Comparison of ENCODE assay signal across 17 cellular contexts in genomic region chr1:94462606-94463005, GRCh38.
"Had no signal": no experiment of that assay in that cellular context is flagged by ENCODE, and none has a peak within 500 bp of the region (broad histone marks: within the 10 kb centered on the region; RNA-seq: fewer than 3 reads in every experiment).

No MANE protein-coding gene starts in this region.

- H3K4me1 ChIP-seq: ascending aorta, breast epithelium, psoas muscle had no signal

- H3K4me3 ChIP-seq: ascending aorta, breast epithelium, gastrocnemius medialis, heart left ventricle, psoas muscle had no signal

- DNase-seq: activated B cell treated with CpG ODN at 0.5 μM for 24 hours; activated CD4-positive, alpha-beta T cell treated with anti-CD3 and anti-CD28 coated beads, Interleukin-2, amount 10 ng/mL, durations not matched to agents 7 days and 5 days; activated CD8-positive, alpha-beta memory T cell treated with anti-CD3 and anti-CD28 coated beads for 24 hours; effector memory CD8-positive, alpha-beta T cell; gastrocnemius medialis; heart left ventricle; immature natural killer cell; mammary epithelial cell; occipital lobe; psoas muscle; stimulated activated CD4-positive, alpha-beta T cell treated with anti-CD3 and anti-CD28 coated beads, Interleukin-2, amount 100 ng/mL, for 48 hours; stimulated activated naive B cell treated with anti-CD40 and anti-IgM and Interleukin-4, amounts not matched to agents 10 μg/mL and 1 μg/mL and 100 μg/mL, for 72 hours; trophoblast cell had no signal

- H3K27ac Mint-ChIP-seq: activated B cell treated with CpG ODN at 0.5 μM for 24 hours; activated CD4-positive, alpha-beta T cell treated with anti-CD3 and anti-CD28 coated beads, Interleukin-2, amount 10 ng/mL, durations not matched to agents 7 days and 5 days; effector memory CD8-positive, alpha-beta T cell; nephron; stimulated activated naive B cell treated with anti-CD40 and anti-IgM and Interleukin-4, amounts not matched to agents 10 μg/mL and 1 μg/mL and 100 μg/mL, for 72 hours; T-helper 1 cell treated with Interleukin-12 subunit alpha and Interleukin-12 subunit beta and Interleukin-4 antibody, amounts not matched to agents 30 μg/mL and 1 μg/mL, for 36 hours had no signal

- H3K27me3 Mint-ChIP-seq: activated B cell treated with CpG ODN at 0.5 μM for 24 hours; activated CD4-positive, alpha-beta T cell treated with anti-CD3 and anti-CD28 coated beads, Interleukin-2, amount 10 ng/mL, durations not matched to agents 7 days and 5 days; effector memory CD8-positive, alpha-beta T cell; stimulated activated naive B cell treated with anti-CD40 and anti-IgM and Interleukin-4, amounts not matched to agents 10 μg/mL and 1 μg/mL and 100 μg/mL, for 72 hours had no signal

- H3K4me3 Mint-ChIP-seq: activated B cell treated with CpG ODN at 0.5 μM for 24 hours; activated CD4-positive, alpha-beta T cell treated with anti-CD3 and anti-CD28 coated beads, Interleukin-2, amount 10 ng/mL, durations not matched to agents 7 days and 5 days; effector memory CD8-positive, alpha-beta T cell; immature natural killer cell; nephron; stimulated activated naive B cell treated with anti-CD40 and anti-IgM and Interleukin-4, amounts not matched to agents 10 μg/mL and 1 μg/mL and 100 μg/mL, for 72 hours; T-helper 1 cell treated with Interleukin-12 subunit alpha and Interleukin-12 subunit beta and Interleukin-4 antibody, amounts not matched to agents 30 μg/mL and 1 μg/mL, for 36 hours had no signal

- H3K4me1 Mint-ChIP-seq: activated B cell treated with CpG ODN at 0.5 μM for 24 hours; activated CD4-positive, alpha-beta T cell treated with anti-CD3 and anti-CD28 coated beads, Interleukin-2, amount 10 ng/mL, durations not matched to agents 7 days and 5 days; nephron had no signal

- H3K36me3 ChIP-seq: breast epithelium had no signal

- H3K27ac ChIP-seq: ascending aorta, breast epithelium, gastrocnemius medialis, psoas muscle had no signal

- H3K9me3 Mint-ChIP-seq: activated B cell treated with CpG ODN at 0.5 μM for 24 hours; activated CD4-positive, alpha-beta T cell treated with anti-CD3 and anti-CD28 coated beads, Interleukin-2, amount 10 ng/mL, durations not matched to agents 7 days and 5 days; effector memory CD8-positive, alpha-beta T cell; immature natural killer cell; stimulated activated naive B cell treated with anti-CD40 and anti-IgM and Interleukin-4, amounts not matched to agents 10 μg/mL and 1 μg/mL and 100 μg/mL, for 72 hours; T-helper 1 cell treated with Interleukin-12 subunit alpha and Interleukin-12 subunit beta and Interleukin-4 antibody, amounts not matched to agents 30 μg/mL and 1 μg/mL, for 36 hours had no signal

- H3K27me3 ChIP-seq: ascending aorta, breast epithelium, gastrocnemius medialis, heart left ventricle had no signal

- H3K9me3 ChIP-seq: ascending aorta, breast epithelium, gastrocnemius medialis, heart left ventricle, psoas muscle had no signal

- ATAC-seq: effector memory CD8-positive, alpha-beta T cell; gastrocnemius medialis; psoas muscle; stimulated activated naive B cell treated with anti-CD40 and anti-IgM and Interleukin-4, amounts not matched to agents 10 μg/mL and 1 μg/mL and 100 μg/mL, for 72 hours had no signal
